ENCODE assay signal across 8 cellular contexts in the genomic region with DNA sequence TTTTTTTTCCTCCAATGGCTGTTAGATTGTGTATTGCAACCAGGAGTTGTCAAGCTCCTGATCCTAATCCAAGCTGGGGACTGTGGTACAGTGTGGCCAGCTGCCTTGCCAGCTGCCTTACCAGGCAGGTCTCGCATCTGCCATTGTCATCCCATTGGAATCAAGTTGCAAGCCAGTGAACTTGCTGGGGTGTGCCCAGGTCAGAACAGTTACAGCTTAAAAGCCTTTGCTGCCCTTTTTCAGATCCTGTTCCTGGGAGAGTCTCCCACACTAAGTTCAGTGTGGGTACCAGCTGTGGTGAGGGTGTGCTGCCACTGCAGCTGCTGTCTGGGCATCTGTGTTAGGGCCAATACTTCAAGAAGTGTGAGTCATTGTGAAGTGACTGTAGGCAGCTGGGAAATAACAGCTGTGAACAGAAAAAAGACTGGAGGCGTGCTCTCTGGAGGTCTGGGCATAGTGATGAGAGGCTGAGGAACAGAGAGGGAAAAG.
DNase-seq lines count a peak whose midpoint lies in the region; ATAC-seq and TF ChIP-seq lines count a peak whose summit lies in the region.

No MANE protein-coding gene starts in this region.

- TF ChIP-seq CTCF in fibroblast of lung (conservative IDR thresholded peaks at IDR 0.05 in 1 of 2, IDR thresholded peaks at IDR 0.05 in 1 of 2; ENCODE audit: low read depth in 1 of 2, low read length in 2 of 2) (no peak), hepatocyte (IDR thresholded peaks at IDR 0.05; ENCODE audit: poor library complexity) (no peak)

- peaks cover 20% of the 10 kb centered on the region for H3K4me1 ChIP-seq in fibroblast of lung (ENCODE audit: control insufficient read depth, extremely low read depth, insufficient read depth, low read length)
- H3K4me1 ChIP-seq in hepatocyte (ENCODE audit: insufficient read depth): no peaks in the 10 kb centered on the region

- H3K9me3 ChIP-seq in fibroblast of lung (ENCODE audit: control insufficient read depth, insufficient read depth, low read depth, low read length): no peaks in the 10 kb centered on the region
- H3K9me3 ChIP-seq in hepatocyte (ENCODE audit: low read depth): no peaks in the 10 kb centered on the region

- peaks cover 19% of the 10 kb centered on the region for H3K79me2 ChIP-seq in fibroblast of lung (ENCODE audit: control insufficient read depth, insufficient read depth, low read length)
- peaks cover 85% of the 10 kb centered on the region for H3K79me2 ChIP-seq in hepatocyte

- H4K20me1 ChIP-seq in fibroblast of lung (ENCODE audit: control insufficient read depth, extremely low read depth, insufficient read depth, low read length) (no peaks in the 10 kb centered on the region), hepatocyte (ENCODE audit: insufficient read depth, poor library complexity, severe bottlenecking) (peaks cover 17% of the 10 kb centered on the region)

- H3K4me2 ChIP-seq in fibroblast of lung (ENCODE audit: extremely low read depth, insufficient read depth, low read length) (peak overlapping the region; percentile 23), hepatocyte (no peak overlapping the region)

- H3K9ac ChIP-seq in fibroblast of lung (ENCODE audit: insufficient read depth, low read length): no peak overlapping the region

- H3K27ac ChIP-seq in fibroblast of lung (ENCODE audit: insufficient read depth, low read length) (no peak overlapping the region), hepatocyte (no peak overlapping the region)

- H3K36me3 ChIP-seq in fibroblast of lung (ENCODE audit: control insufficient read depth, insufficient read depth, low read length) (no peaks in the 10 kb centered on the region), hepatocyte (replicated peaks; ENCODE audit: insufficient read depth, low read depth) (no peaks in the 10 kb centered on the region)

- H3K4me3 ChIP-seq in fibroblast of lung (replicated peaks in 1 of 4; ENCODE audit: control extremely low read depth in 1 of 4, insufficient read depth in 1 of 4, low read depth in 3 of 4, low read length in 4 of 4) (no peak overlapping the region), hepatocyte (no peak overlapping the region)

- WGBS in hepatocyte (ENCODE audit: low lambda C conversion rate, missing lambda C conversion rate): 88% methylated on average over 2 of the region's 2 CpGs

- ATAC-seq in GM18870 (IDR thresholded peaks at IDR 0.05; ENCODE audit: unreplicated experiment) (peak; percentile 85), HG03354 (IDR thresholded peaks at IDR 0.05; ENCODE audit: poor library complexity, severe bottlenecking, unreplicated experiment) (no peak)

- H3K27me3 ChIP-seq in fibroblast of lung (ENCODE audit: control insufficient read depth, insufficient read depth, low read length) (no peaks in the 10 kb centered on the region), hepatocyte (no peaks in the 10 kb centered on the region)

- H3K9me2 ChIP-seq in hepatocyte (replicated peaks; ENCODE audit: insufficient read depth): no peaks in the 10 kb centered on the region

- peak; percentile 91 for DNase-seq in AG08395 (ENCODE audit: low spot score)
- peak; percentile 48 for DNase-seq in NCI-H774 (lab: John Stamatoyannopoulos, UW)
- peak; percentile 92 for DNase-seq in fibroblast of lung (ENCODE audit: low read depth in 2 of 2)
- DNase-seq in pons (ENCODE audit: low spot score): peak; percentile 79
- DNase-seq in hepatocyte (ENCODE audit: low spot score): no peak
- no peak for DNase-seq in HPDE6-E6E7 (ENCODE audit: extremely low spot score)

- no peak overlapping the region for H2AFZ ChIP-seq in fibroblast of lung (ENCODE audit: low read length)
- no peak overlapping the region for H2AFZ ChIP-seq in hepatocyte

Comparison
In these comparisons a context has a peak if more than half of its experiments do, and no peak if none do; other contexts are left out.
1. DNase-seq: peak in AG08395 (single experiment), NCI-H774 (single experiment), fibroblast of lung (2 of 2) and pons (single experiment); none in hepatocyte (single experiment) and HPDE6-E6E7 (single experiment).